In genomic region chr15:88572030-88572333, GRCh38 we compare ENCODE assay signal across 1 cellular context.
TF ChIP-seq lines count a peak whose summit lies in the region.

No MANE protein-coding gene starts in this region.

TF ChIP-seq in SK-N-SH treated with all-trans-retinoic acid at 6 μM for 48 hours, 23 proteins besides CTCF, POLR2A, EP300 and RAD21 (continued from another document):
- TF ChIP-seq PATZ1 (CRISPR knock-in tag; IDR thresholded peaks at IDR 0.05; ENCODE audit: borderline replicate concordance) (no peak), ZNF70 (CRISPR knock-in tag; IDR thresholded peaks at IDR 0.05) (no peak), TOX (CRISPR knock-in tag; IDR thresholded peaks at IDR 0.05; ENCODE audit: borderline replicate concordance) (no peak), ZFP30 (CRISPR knock-in tag; IDR thresholded peaks at IDR 0.05) (no peak), PPARA (CRISPR knock-in tag; IDR thresholded peaks at IDR 0.05; ENCODE audit: borderline replicate concordance) (no peak), OSR1 (CRISPR knock-in tag; IDR thresholded peaks at IDR 0.05) (no peak), GLIS3 (CRISPR knock-in tag; IDR thresholded peaks at IDR 0.05) (no peak), ISL1 (CRISPR knock-in tag; IDR thresholded peaks at IDR 0.05) (no peak), POU6F1 (CRISPR knock-in tag; IDR thresholded peaks at IDR 0.05; ENCODE audit: borderline replicate concordance, low read depth) (no peak), CSDC2 (CRISPR knock-in tag; IDR thresholded peaks at IDR 0.05) (no peak), ZC3H10 (CRISPR knock-in tag; IDR thresholded peaks at IDR 0.05) (no peak), RARB (CRISPR knock-in tag; IDR thresholded peaks at IDR 0.05) (no peak), BACH2 (CRISPR knock-in tag; IDR thresholded peaks at IDR 0.05; ENCODE audit: borderline replicate concordance) (no peak)
